Comparison of ENCODE assay signal across 22 cellular contexts in genomic region chr2:38806001-38806400, GRCh38. TPM values are rescaled to one million over a fixed set of nuclear protein-coding genes. Genes with fewer than 3 reads are reported as not detected.
A peak's percentile ranks its signal among the peaks of the same experiment; 100 is the strongest.
DNase-seq lines count a peak whose midpoint lies in the region; ATAC-seq and TF ChIP-seq lines count a peak whose summit lies in the region.
"Had no signal": no experiment of that assay in that cellular context is flagged by ENCODE, and none has a peak within 500 bp of the region (broad histone marks: within the 10 kb centered on the region; RNA-seq: fewer than 3 reads in every experiment).

No MANE protein-coding gene starts in this region.

- no peaks in the 10 kb centered on the region for H3K27me3 Mint-ChIP-seq in activated naive CD8-positive, alpha-beta T cell treated with anti-CD3 and anti-CD28 coated beads, Interleukin-2, amount 50 U/mL, for 24 hours
- no peaks in the 10 kb centered on the region for H3K27me3 Mint-ChIP-seq in naive B cell
- H3K27me3 Mint-ChIP-seq in immature natural killer cell (ENCODE audit: low read depth in 3 of 3), result no peaks in the 10 kb centered on the region
- H3K27me3 Mint-ChIP-seq: progenitor cell of endocrine pancreas had no signal

- no peak for TF ChIP-seq CTCF in GM10266 (IDR thresholded peaks at IDR 0.05; ENCODE audit: control insufficient read depth, insufficient read depth, low read depth, missing control alignments)

- DNase-seq in CD1c-positive myeloid dendritic cell (ENCODE audit: extremely low spot score) (peak; percentile 50), GM10266 (ENCODE audit: extremely low spot score) (peak; percentile 13), naive B cell (peak; percentile 39), immature natural killer cell (no peak), HK-2 (ENCODE audit: unreplicated experiment) (no peak), NCI-H82 treated with DMSO at 0.1 percent for 48 hours (lab: John Stamatoyannopoulos, UW; ENCODE audit: unreplicated experiment) (no peak)
- no peak for DNase-seq in activated naive CD8-positive, alpha-beta T cell treated with anti-CD3 and anti-CD28 coated beads, Interleukin-2, amount 50 U/mL, for 24 hours
- DNase-seq: activated CD4-positive, alpha-beta T cell treated with anti-CD3 and anti-CD28 coated beads, Interleukin-2, amount 50 U/mL, for 4 hours; BE2C; gastrocnemius medialis; left cardiac atrium; NCI-H1930; NCI-H2227 treated with DMSO at 0.1 percent for 48 hours; NCI-H82; SJCRH30; stimulated activated CD4-positive, alpha-beta T cell treated with anti-CD3 and anti-CD28 coated beads, Interleukin-1b, Interleukin-23, amount 100 ng/mL, for 48 hours; stomach; upper lobe of left lung had no signal

- H3K9me3 Mint-ChIP-seq in activated naive CD8-positive, alpha-beta T cell treated with anti-CD3 and anti-CD28 coated beads, Interleukin-2, amount 50 U/mL, for 24 hours, result no peaks in the 10 kb centered on the region
- H3K9me3 Mint-ChIP-seq in naive B cell (no peaks in the 10 kb centered on the region), immature natural killer cell (no peaks in the 10 kb centered on the region)
- H3K9me3 Mint-ChIP-seq: nephron had no signal

- ATAC-seq in activated naive CD8-positive, alpha-beta T cell treated with anti-CD3 and anti-CD28 coated beads, Interleukin-2, amount 50 U/mL, for 24 hours, result peak; percentile 20
- ATAC-seq in naive B cell (ENCODE audit: low read depth in 2 of 2), result peak; percentile 82 to 87
- ATAC-seq: gastrocnemius medialis, HCT116, left cardiac atrium, Panc1 had no signal

- H3K4me1 Mint-ChIP-seq in activated naive CD8-positive, alpha-beta T cell treated with anti-CD3 and anti-CD28 coated beads, Interleukin-2, amount 50 U/mL, for 24 hours, result peaks cover 5% of the 10 kb centered on the region
- peaks cover 0 to 7% (median under 1%) of the 10 kb centered on the region in 3 donors for H3K4me1 Mint-ChIP-seq in naive B cell
- no peaks in the 10 kb centered on the region for H3K4me1 Mint-ChIP-seq in immature natural killer cell
- H3K4me1 Mint-ChIP-seq: nephron had no signal

- no peak overlapping the region for H3K4me3 Mint-ChIP-seq in activated naive CD8-positive, alpha-beta T cell treated with anti-CD3 and anti-CD28 coated beads, Interleukin-2, amount 50 U/mL, for 24 hours
- H3K4me3 Mint-ChIP-seq in naive B cell (no peak overlapping the region), immature natural killer cell (no peak overlapping the region)
- H3K4me3 Mint-ChIP-seq: nephron had no signal

- no peak overlapping the region for H3K27ac Mint-ChIP-seq in activated naive CD8-positive, alpha-beta T cell treated with anti-CD3 and anti-CD28 coated beads, Interleukin-2, amount 50 U/mL, for 24 hours
- H3K27ac Mint-ChIP-seq in naive B cell, result no peak overlapping the region
- no peak overlapping the region for H3K27ac Mint-ChIP-seq in immature natural killer cell
- H3K27ac Mint-ChIP-seq: nephron, progenitor cell of endocrine pancreas had no signal

- peaks cover 1% of the 10 kb centered on the region for H3K36me3 Mint-ChIP-seq in activated naive CD8-positive, alpha-beta T cell treated with anti-CD3 and anti-CD28 coated beads, Interleukin-2, amount 50 U/mL, for 24 hours (ENCODE audit: low read depth)
- H3K36me3 Mint-ChIP-seq in naive B cell (peaks cover 0 to 10% of the 10 kb centered on the region in 2 donors), immature natural killer cell (peaks cover 5 to 18% (median 7%) of the 10 kb centered on the region in 3 donors)

RNA-seq across cellular contexts. Expression of gene GEMIN6, which starts 28.0 kb away (rescaled TPM):
- polyA plus RNA-seq in naive B cell (ENCODE audit: low read depth in 6 of 6) (10 to 100 TPM in 4 of 6 donors, 1 to 10 TPM in 2; 5.7 to 17.9 (median 14.9) TPM), immature natural killer cell (10 to 100 TPM in 1 of 3 donors, 1 to 10 TPM in 2; 5.8 to 13.6 (median 7.9) TPM)

RNA-seq across cellular contexts. Expression of gene SRSF7, which starts 54.8 kb away (rescaled TPM):
- polyA plus RNA-seq in naive B cell (ENCODE audit: low read depth in 6 of 6) (100 to 1,000 TPM; 164 to 306 (median 228) TPM), immature natural killer cell (100 to 1,000 TPM; 171 to 209 (median 203) TPM)

Comparison
In these comparisons a context has a peak if more than half of its experiments do, and no peak if none do; other contexts are left out.
1. DNase-seq: peak in CD1c-positive myeloid dendritic cell (single experiment), GM10266 (single experiment) and naive B cell (single experiment); none in activated naive CD8-positive, alpha-beta T cell treated with anti-CD3 and anti-CD28 coated beads, Interleukin-2, amount 50 U/mL, for 24 hours (single experiment), immature natural killer cell (0 of 3), HK-2 (single experiment) and NCI-H82 treated with DMSO at 0.1 percent for 48 hours (single experiment).